ENCODE assay signal across 23 cellular contexts in genomic region chr13:86601351-86601750, GRCh38.
DNase-seq lines count a peak whose midpoint lies in the region; ATAC-seq and TF ChIP-seq lines count a peak whose summit lies in the region.
"Had no signal": no experiment of that assay in that cellular context is flagged by ENCODE, and none has a peak within 500 bp of the region (broad histone marks: within the 10 kb centered on the region; RNA-seq: fewer than 3 reads in every experiment).

No MANE protein-coding gene starts in this region.

- H3K9me2 ChIP-seq in Loucy (replicated peaks; ENCODE audit: low read depth, low read length): no peaks in the 10 kb centered on the region

- H3K36me3 ChIP-seq in Loucy (ENCODE audit: insufficient read depth, low read length): no peaks in the 10 kb centered on the region
- H3K36me3 ChIP-seq: BLaER1, sigmoid colon, SJCRH30 had no signal

- H3K4me3 ChIP-seq in Loucy (ENCODE audit: low read length, poor library complexity, severe bottlenecking): no peak overlapping the region
- H3K4me3 ChIP-seq in fibroblast of mammary gland (ENCODE audit: control insufficient read depth, low read depth, low read length): no peak overlapping the region
- H3K4me3 ChIP-seq in coronary artery: no peak overlapping the region
- H3K4me3 ChIP-seq: BLaER1, sigmoid colon, SJCRH30 had no signal

- no peaks in the 10 kb centered on the region for H4K20me1 ChIP-seq in Loucy (ENCODE audit: insufficient read depth, low read length, poor library complexity, severe bottlenecking)
- H4K20me1 ChIP-seq: BLaER1 had no signal

- DNase-seq in COLO829 (ENCODE audit: low spot score) (peak; percentile 10), RPMI7951 (ENCODE audit: low read depth) (peak; percentile 30), fibroblast of mammary gland (ENCODE audit: low read depth) (peak; percentile 19), coronary artery (ENCODE audit: low spot score) (no peak)
- DNase-seq in natural killer cell treated with Interleukin-12 subunit alpha and Interleukin-12 subunit beta and Interleukin-15 and Interleukin-18, amount 100 ng/mL, for 72 hours (ENCODE audit: low spot score): no peak
- no peak for DNase-seq in activated CD4-positive, alpha-beta T cell treated with anti-CD3 and anti-CD28 coated beads, Interleukin-2, amount 10 ng/mL, durations not matched to agents 7 days and 5 days
- DNase-seq: activated CD8-positive, alpha-beta memory T cell treated with anti-CD3 and anti-CD28 coated beads, Interleukin-2, amount 50 U/mL, for 4 hours; activated naive CD8-positive, alpha-beta T cell treated with anti-CD3 and anti-CD28 coated beads for 36 hours; DND-41; head of caudate nucleus; naive thymus-derived CD8-positive, alpha-beta T cell; sigmoid colon; SJCRH30; stimulated activated CD4-positive, alpha-beta T cell treated with anti-CD3 and anti-CD28 coated beads, Interleukin-15, amount 100 ng/mL, for 24 hours; trophoblast cell had no signal

- TF ChIP-seq CTCF in Loucy (conservative IDR thresholded peaks at IDR 0.05; ENCODE audit: low read length) (no peak), fibroblast of mammary gland (conservative IDR thresholded peaks at IDR 0.05; ENCODE audit: control insufficient read depth, insufficient read depth, low read depth, low read length) (no peak), coronary artery (IDR thresholded peaks at IDR 0.05) (no peak)

- H3K4me1 Mint-ChIP-seq in natural killer cell treated with Interleukin-12 subunit alpha and Interleukin-12 subunit beta and Interleukin-15 and Interleukin-18, amount 100 ng/mL, for 72 hours (ENCODE audit: low read depth in 2 of 2): no peaks in the 10 kb centered on the region
- no peaks in the 10 kb centered on the region for H3K4me1 Mint-ChIP-seq in activated CD4-positive, alpha-beta T cell treated with anti-CD3 and anti-CD28 coated beads, Interleukin-2, amount 10 ng/mL, durations not matched to agents 7 days and 5 days
- H3K4me1 Mint-ChIP-seq: activated naive CD8-positive, alpha-beta T cell treated with anti-CD3 and anti-CD28 coated beads for 36 hours; activated T-helper 17 cell treated with anti-CD3 and anti-CD28 coated beads, Interleukin-2, amount 50 U/mL, for 72 hours; naive thymus-derived CD8-positive, alpha-beta T cell had no signal

- no peak overlapping the region for H3K4me3 Mint-ChIP-seq in natural killer cell treated with Interleukin-12 subunit alpha and Interleukin-12 subunit beta and Interleukin-15 and Interleukin-18, amount 100 ng/mL, for 72 hours
- H3K4me3 Mint-ChIP-seq in activated CD4-positive, alpha-beta T cell treated with anti-CD3 and anti-CD28 coated beads, Interleukin-2, amount 10 ng/mL, durations not matched to agents 7 days and 5 days: no peak overlapping the region
- H3K4me3 Mint-ChIP-seq: activated naive CD8-positive, alpha-beta T cell treated with anti-CD3 and anti-CD28 coated beads for 36 hours; activated T-helper 17 cell treated with anti-CD3 and anti-CD28 coated beads, Interleukin-2, amount 50 U/mL, for 72 hours; naive thymus-derived CD8-positive, alpha-beta T cell; T-helper 1 cell treated with Interleukin-12 subunit alpha and Interleukin-12 subunit beta and Interleukin-4 antibody, amounts not matched to agents 30 μg/mL and 1 μg/mL, for 36 hours had no signal

- H3K36me3 Mint-ChIP-seq in natural killer cell treated with Interleukin-12 subunit alpha and Interleukin-12 subunit beta and Interleukin-15 and Interleukin-18, amount 100 ng/mL, for 72 hours: no peaks in the 10 kb centered on the region
- H3K36me3 Mint-ChIP-seq in activated CD4-positive, alpha-beta T cell treated with anti-CD3 and anti-CD28 coated beads, Interleukin-2, amount 10 ng/mL, durations not matched to agents 7 days and 5 days (ENCODE audit: low read depth): no peaks in the 10 kb centered on the region
- H3K36me3 Mint-ChIP-seq: activated naive CD8-positive, alpha-beta T cell treated with anti-CD3 and anti-CD28 coated beads for 36 hours; brain; naive thymus-derived CD8-positive, alpha-beta T cell had no signal

- H3K27ac ChIP-seq in coronary artery: no peak overlapping the region
- H3K27ac ChIP-seq: BLaER1, parathyroid adenoma, sigmoid colon, SJCRH30 had no signal

- H3K4me2 ChIP-seq in Loucy (ENCODE audit: low read depth, low read length, poor library complexity, severe bottlenecking): peak overlapping the region; percentile 13
- H3K4me2 ChIP-seq: BLaER1 had no signal

- H3K27me3 Mint-ChIP-seq in natural killer cell treated with Interleukin-12 subunit alpha and Interleukin-12 subunit beta and Interleukin-15 and Interleukin-18, amount 100 ng/mL, for 72 hours: no peaks in the 10 kb centered on the region
- H3K27me3 Mint-ChIP-seq in activated CD4-positive, alpha-beta T cell treated with anti-CD3 and anti-CD28 coated beads, Interleukin-2, amount 10 ng/mL, durations not matched to agents 7 days and 5 days: no peaks in the 10 kb centered on the region
- H3K27me3 Mint-ChIP-seq: activated naive CD8-positive, alpha-beta T cell treated with anti-CD3 and anti-CD28 coated beads for 36 hours; activated T-helper 17 cell treated with anti-CD3 and anti-CD28 coated beads, Interleukin-2, amount 50 U/mL, for 72 hours; brain; naive thymus-derived CD8-positive, alpha-beta T cell had no signal

- H3K27me3 ChIP-seq in Loucy (ENCODE audit: insufficient read depth, low read length, poor library complexity, severe bottlenecking): no peaks in the 10 kb centered on the region
- H3K27me3 ChIP-seq: BLaER1, sigmoid colon, SJCRH30 had no signal

- no peaks in the 10 kb centered on the region for H3F3A ChIP-seq in Loucy (ENCODE audit: low read depth)

- no peaks in the 10 kb centered on the region for H3K79me2 ChIP-seq in Loucy (ENCODE audit: insufficient read depth, low read length)
- H3K79me2 ChIP-seq: parathyroid adenoma had no signal

- CTCF ChIA-PET in activated CD4-positive, alpha-beta T cell treated with anti-CD3 and anti-CD28 coated beads, Interleukin-2, amount 10 ng/mL, durations not matched to agents 7 days and 5 days (lab: Charles Lee): interaction anchor here (0.6 kb wide), 1 partner anchor 19 kb away, joined by 3 read pairs; no protein-coding TSS in a partner anchor

- H3K4me1 ChIP-seq in Loucy (ENCODE audit: insufficient read depth, low read length, poor library complexity, severe bottlenecking): no peaks in the 10 kb centered on the region
- H3K4me1 ChIP-seq: BLaER1, parathyroid adenoma, sigmoid colon, SJCRH30 had no signal

- no peak overlapping the region for H3K27ac Mint-ChIP-seq in natural killer cell treated with Interleukin-12 subunit alpha and Interleukin-12 subunit beta and Interleukin-15 and Interleukin-18, amount 100 ng/mL, for 72 hours
- no peak overlapping the region for H3K27ac Mint-ChIP-seq in activated CD4-positive, alpha-beta T cell treated with anti-CD3 and anti-CD28 coated beads, Interleukin-2, amount 10 ng/mL, durations not matched to agents 7 days and 5 days
- H3K27ac Mint-ChIP-seq: activated naive CD8-positive, alpha-beta T cell treated with anti-CD3 and anti-CD28 coated beads for 36 hours; activated T-helper 17 cell treated with anti-CD3 and anti-CD28 coated beads, Interleukin-2, amount 50 U/mL, for 72 hours; brain; naive thymus-derived CD8-positive, alpha-beta T cell; T-helper 1 cell treated with Interleukin-12 subunit alpha and Interleukin-12 subunit beta and Interleukin-4 antibody, amounts not matched to agents 30 μg/mL and 1 μg/mL, for 36 hours had no signal

- no peak overlapping the region for H3K9ac ChIP-seq in Loucy (ENCODE audit: low read depth, low read length, poor library complexity, severe bottlenecking)
- H3K9ac ChIP-seq: BLaER1, parathyroid adenoma had no signal

- peaks cover 9% of the 10 kb centered on the region for H3K9me3 Mint-ChIP-seq in natural killer cell treated with Interleukin-12 subunit alpha and Interleukin-12 subunit beta and Interleukin-15 and Interleukin-18, amount 100 ng/mL, for 72 hours
- peaks cover 6% of the 10 kb centered on the region for H3K9me3 Mint-ChIP-seq in activated CD4-positive, alpha-beta T cell treated with anti-CD3 and anti-CD28 coated beads, Interleukin-2, amount 10 ng/mL, durations not matched to agents 7 days and 5 days

- H2AFZ ChIP-seq in Loucy (ENCODE audit: low read length): peak overlapping the region; percentile 60; the same call in 1 of the 2 replicates
- H2AFZ ChIP-seq: parathyroid adenoma had no signal

- POLR2A ChIA-PET in activated CD4-positive, alpha-beta T cell treated with anti-CD3 and anti-CD28 coated beads, Interleukin-2, amount 10 ng/mL, durations not matched to agents 7 days and 5 days (lab: Charles Lee): no interaction called here

- no peaks in the 10 kb centered on the region for H3K9me3 ChIP-seq in Loucy (ENCODE audit: insufficient read depth, low read depth, low read length)
- H3K9me3 ChIP-seq: BLaER1, SJCRH30 had no signal

- ATAC-seq in GM19035 (IDR thresholded peaks at IDR 0.05; ENCODE audit: unreplicated experiment): no peak
- ATAC-seq in natural killer cell treated with Interleukin-12 subunit alpha and Interleukin-12 subunit beta and Interleukin-15 and Interleukin-18, amount 100 ng/mL, for 72 hours: no peak
- ATAC-seq: activated T-helper 17 cell treated with anti-CD3 and anti-CD28 coated beads, Interleukin-2, amount 50 U/mL, for 72 hours; left lobe of liver; naive thymus-derived CD8-positive, alpha-beta T cell had no signal

Comparison
In these comparisons a context has a peak if more than half of its experiments do, and no peak if none do; other contexts are left out.
1. DNase-seq: peak in COLO829 (single experiment), RPMI7951 (single experiment) and fibroblast of mammary gland (single experiment); none in natural killer cell treated with Interleukin-12 subunit alpha and Interleukin-12 subunit beta and Interleukin-15 and Interleukin-18, amount 100 ng/mL, for 72 hours (single experiment), activated CD4-positive, alpha-beta T cell treated with anti-CD3 and anti-CD28 coated beads, Interleukin-2, amount 10 ng/mL, durations not matched to agents 7 days and 5 days (single experiment) and coronary artery (single experiment).